ENCODE assay signal across 8 cellular contexts in the genomic region with DNA sequence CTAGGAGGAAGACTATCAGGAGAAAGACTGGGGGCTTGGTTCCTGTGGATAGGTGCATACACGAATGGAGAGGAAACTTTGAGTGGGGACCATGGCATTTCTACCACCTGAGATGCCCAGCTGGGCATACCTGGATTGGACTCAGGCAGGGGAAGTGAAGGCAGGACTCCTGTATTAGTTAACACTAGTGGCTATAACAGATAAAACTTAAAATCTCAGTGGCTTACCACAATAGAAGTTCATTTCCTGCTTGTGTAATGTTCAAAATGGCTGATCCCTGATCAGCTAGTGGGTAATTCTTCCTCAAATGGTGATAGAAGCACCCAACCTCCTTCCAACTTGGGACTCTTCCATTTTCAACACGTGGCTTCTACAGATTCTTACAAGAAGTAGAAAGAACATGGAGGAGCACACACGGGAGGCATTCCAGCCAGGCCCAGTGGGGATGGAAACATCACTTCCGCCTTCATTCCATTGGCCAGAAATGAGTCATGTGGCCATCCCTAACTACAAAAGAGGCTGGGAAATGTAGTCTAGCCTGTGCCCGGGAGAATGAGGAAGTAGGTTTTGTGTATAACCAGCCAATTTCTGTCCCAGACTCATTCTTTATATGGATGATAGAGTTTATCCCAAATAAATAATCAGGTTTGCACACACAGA.
DNase-seq lines count a peak whose midpoint lies in the region; ATAC-seq and TF ChIP-seq lines count a peak whose summit lies in the region.

No MANE protein-coding gene starts in this region.

- no peaks in the 10 kb centered on the region for H3F3A ChIP-seq in PC-9 (ENCODE audit: insufficient read depth, low read depth)

- H3K4me3 ChIP-seq in PC-9 = no peak overlapping the region

- DNase-seq in DMS114 treated with DMSO at 0.1 percent for 48 hours (lab: John Stamatoyannopoulos, UW; ENCODE audit: unreplicated experiment) = peak; percentile 2
- peak; percentile 16 to 55 for DNase-seq in PC-9
- peak; percentile 6 to 68 for DNase-seq in dermis microvascular lymphatic vessel endothelial cell (ENCODE audit: low read depth in 2 of 2)
- DNase-seq in mucosa of gallbladder (ENCODE audit: low spot score) = peak; percentile 49
- DNase-seq in effector CD4-positive, alpha-beta T cell = no peak

- TF ChIP-seq CTCF in PC-9 (conservative IDR thresholded peaks at IDR 0.05) = no peak

- peak; percentile 62 for ATAC-seq in GM19025 (IDR thresholded peaks at IDR 0.05; ENCODE audit: low read depth, unreplicated experiment)
- peak; percentile 74 for ATAC-seq in HG03457 (IDR thresholded peaks at IDR 0.05; ENCODE audit: unreplicated experiment)
- no peak for ATAC-seq in GM18520 (IDR thresholded peaks at IDR 0.05; ENCODE audit: unreplicated experiment)

- no peaks in the 10 kb centered on the region for H3K36me3 ChIP-seq in PC-9 (ENCODE audit: low read depth)

- no TSS peak for BruUV-seq in PC-9 (replicated peaks; lab: Mats Ljungman, UMichigan)

- no peak overlapping the region for H3K27ac ChIP-seq in PC-9

- H4K20me1 ChIP-seq in PC-9 (ENCODE audit: insufficient read depth) = no peaks in the 10 kb centered on the region

- intact Hi-C loops in PC-9 (cut with micrococcal nuclease; ENCODE audit: unreplicated experiment) = loop anchor here (10.0 kb wide), 1 partner anchor 732 kb away; no protein-coding TSS in a partner anchor

- H2AFZ ChIP-seq in PC-9 = peak overlapping the region; percentile 75

- H3K79me2 ChIP-seq in PC-9 (ENCODE audit: low read depth) = no peaks in the 10 kb centered on the region

- peaks cover 54% of the 10 kb centered on the region for H3K27me3 ChIP-seq in PC-9 (ENCODE audit: insufficient read depth, low read depth)

- H3K4me1 ChIP-seq in PC-9 (replicated peaks; ENCODE audit: insufficient read depth) = no peaks in the 10 kb centered on the region

- peak overlapping the region; percentile 63 for H3K4me2 ChIP-seq in PC-9

- H3K9me3 ChIP-seq in PC-9 (ENCODE audit: insufficient read depth, low read depth) = no peaks in the 10 kb centered on the region; the same call in 1 of the 2 replicates

- POLR2A ChIA-PET in PC-9 (lab: Charles Lee; ENCODE audit: unreplicated experiment) = no interaction called here

- CTCF ChIA-PET in PC-9 (lab: Charles Lee) = no interaction called here

- H3K9me2 ChIP-seq in PC-9 (ENCODE audit: insufficient read depth) = no peaks in the 10 kb centered on the region
